ENCODE assay signal across 19 cellular contexts in the genomic region with DNA sequence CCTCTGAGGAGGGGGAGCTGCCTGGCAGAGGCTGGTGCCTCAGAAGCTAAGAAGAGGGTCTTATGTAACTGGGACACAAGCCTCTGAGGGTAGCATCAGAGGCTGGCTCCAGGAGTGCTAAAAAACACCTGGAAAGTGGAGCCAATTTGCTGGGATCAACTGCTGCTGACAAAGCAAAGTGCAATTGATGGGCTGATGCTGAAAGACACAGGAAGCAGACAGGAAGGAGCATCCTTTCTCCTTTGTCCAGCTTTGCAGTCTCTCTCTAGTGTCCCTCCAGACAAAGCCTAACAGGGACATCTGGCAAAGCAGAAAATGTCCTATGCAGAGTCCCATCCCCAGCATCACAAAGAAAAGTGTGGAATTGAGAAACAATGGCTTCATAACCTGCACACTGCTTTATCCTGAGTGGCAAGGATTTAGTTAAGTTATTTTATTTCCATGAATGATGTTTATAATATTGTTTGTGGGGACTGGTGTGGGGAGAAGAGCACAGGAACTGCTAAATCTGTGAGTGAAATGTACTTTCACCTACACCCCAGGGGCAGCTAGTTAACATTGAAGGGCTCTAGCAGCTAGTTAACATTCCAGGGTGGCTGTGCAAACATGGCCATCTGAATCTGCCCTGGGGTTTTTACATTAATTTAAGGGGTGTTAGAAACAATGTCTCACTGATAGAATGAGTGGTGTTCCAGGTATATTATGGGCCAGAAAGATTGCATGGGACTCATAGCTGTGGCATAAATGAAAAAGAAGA. TPM values are rescaled to one million over a fixed set of nuclear protein-coding genes. Genes with fewer than 3 reads are reported as not detected.
"Had no signal": no experiment of that assay in that cellular context is flagged by ENCODE, and none has a peak within 500 bp of the region (broad histone marks: within the 10 kb centered on the region; RNA-seq: fewer than 3 reads in every experiment).

No MANE protein-coding gene starts in this region.

- ATAC-seq: activated CD8-positive, alpha-beta T cell treated with anti-CD3 and anti-CD28 coated beads, Interleukin-2, amount 10 ng/mL, durations not matched to agents 7 days and 5 days; activated naive CD4-positive, alpha-beta T cell treated with anti-CD3 and anti-CD28 coated beads, Interleukin-2, amount 50 U/mL, for 72 hours; lower lobe of right lung; pancreas; stimulated activated naive CD8-positive, alpha-beta T cell treated with anti-CD3 and anti-CD28 coated beads, Interleukin-15, Interleukin-2, amounts not matched to agents 100 U/mL and 50 U/mL, for 24 hours had no signal

- H3K9me3 ChIP-seq: lower lobe of right lung, pancreas, transverse colon had no signal

- H3K27ac ChIP-seq: coronary artery, esophagus muscularis mucosa, lower lobe of right lung, pancreas, transverse colon had no signal

- H3K4me1 ChIP-seq: esophagus muscularis mucosa, lower lobe of right lung, pancreas, transverse colon had no signal

- H3K36me3 ChIP-seq: esophagus muscularis mucosa, lower lobe of right lung, pancreas, transverse colon had no signal

- DNase-seq: activated CD4-positive, alpha-beta T cell treated with anti-CD3 and anti-CD28 coated beads, Interleukin-2, amount 10 ng/mL, durations not matched to agents 24 days and 14 days; activated CD4-positive, CD25-positive, alpha-beta regulatory T cell; activated CD8-positive, alpha-beta memory T cell treated with anti-CD3 and anti-CD28 coated beads, Interleukin-2, amount 50 U/mL, for 4 hours; activated CD8-positive, alpha-beta T cell treated with anti-CD3 and anti-CD28 coated beads, Interleukin-2, amount 10 ng/mL, durations not matched to agents 7 days and 5 days; activated effector memory CD4-positive, alpha-beta T cell treated with anti-CD3 and anti-CD28 coated beads, Interleukin-2, amount 50 U/mL, for 16 hours; activated T-cell treated with anti-CD3 and anti-CD28 coated beads, Interleukin-2, amount 50 U/mL, for 48 hours; central memory CD4-positive, alpha-beta T cell; hypothalamus; lower lobe of right lung; pancreas; retina; stimulated activated CD4-positive, alpha-beta T cell treated with anti-CD3 and anti-CD28 coated beads, Interleukin-4, amount 100 ng/mL, for 24 hours; stimulated activated naive CD8-positive, alpha-beta T cell treated with anti-CD3 and anti-CD28 coated beads, Interleukin-15, Interleukin-2, amounts not matched to agents 100 U/mL and 50 U/mL, for 24 hours; SW 1271; transverse colon had no signal

- H3K27me3 ChIP-seq: esophagus muscularis mucosa, pancreas, transverse colon had no signal

- H3K4me3 ChIP-seq: coronary artery, esophagus muscularis mucosa, lower lobe of right lung, pancreas, transverse colon had no signal

RNA-seq across cellular contexts. Expression of a gene that starts 55.9 kb away (rescaled TPM):
- total RNA-seq: activated CD4-positive, alpha-beta T cell treated with anti-CD3 and anti-CD28 coated beads, Interleukin-2, amount 10 ng/mL, durations not matched to agents 24 days and 14 days; activated CD8-positive, alpha-beta T cell treated with anti-CD3 and anti-CD28 coated beads, Interleukin-2, amount 10 ng/mL, durations not matched to agents 7 days and 5 days; activated naive CD4-positive, alpha-beta T cell treated with anti-CD3 and anti-CD28 coated beads, Interleukin-2, amount 50 U/mL, for 72 hours; lower lobe of right lung; T-helper 2 cell treated with Interferon-gamma antibody and Interleukin-4, amounts not matched to agents 100 ng/mL and 5 ng/mL, for 36 hours had no signal
